ENCODE assay signal across 17 cellular contexts in the genomic region with DNA sequence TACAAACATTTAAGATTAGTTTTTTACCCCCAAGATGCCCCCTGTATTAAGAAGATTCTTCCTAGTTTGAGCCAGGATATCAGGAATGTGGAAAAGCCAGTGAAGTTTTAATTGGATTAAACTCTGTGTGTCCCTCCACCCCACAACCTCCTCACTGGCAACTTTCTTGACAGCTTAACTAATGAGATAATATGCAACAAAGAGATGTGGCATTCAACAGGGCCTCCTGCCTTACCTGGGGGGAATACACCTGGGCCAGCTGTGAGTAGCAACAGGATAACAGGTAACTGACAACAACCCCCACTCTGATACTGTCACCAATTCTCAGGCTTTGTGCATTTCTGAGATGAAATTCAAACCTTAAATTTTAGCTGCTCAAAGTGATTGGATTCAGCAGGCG.
DNase-seq lines count a peak whose midpoint lies in the region; ATAC-seq, FAIRE-seq and TF ChIP-seq lines count a peak whose summit lies in the region.
"Had no signal": no experiment of that assay in that cellular context is flagged by ENCODE, and none has a peak within 500 bp of the region (broad histone marks: within the 10 kb centered on the region; RNA-seq: fewer than 3 reads in every experiment).

No MANE protein-coding gene starts in this region.

- H3K14ac ChIP-seq in H1 (ENCODE audit: insufficient read length) = no peak overlapping the region

- H3K36me3 ChIP-seq in H1 (ENCODE audit: control insufficient read depth in 2 of 4, insufficient read depth in 4 of 4, low read length in 3 of 4) = no peaks in the 10 kb centered on the region
- no peaks in the 10 kb centered on the region for H3K36me3 ChIP-seq in mesendoderm (ENCODE audit: control insufficient read depth, insufficient read depth, low read length)
- no peaks in the 10 kb centered on the region for H3K36me3 ChIP-seq in neural progenitor cell
- H3K36me3 ChIP-seq: HAP-1 had no signal

- POLR2A ChIA-PET in H1 (lab: Charles Lee; ENCODE audit: partially characterized antibody) = no interaction called here

- no peak overlapping the region for H3K4me3 Mint-ChIP-seq in neural progenitor cell
- H3K4me3 Mint-ChIP-seq: CD4-positive, alpha-beta memory T cell; HFFc6 had no signal

- H2BK120ac ChIP-seq in H1 (replicated peaks; ENCODE audit: low read depth, low read length) (no peak overlapping the region), mesendoderm (ENCODE audit: low read depth, low read length) (no peak overlapping the region)

- H3K23ac ChIP-seq in H1 (ENCODE audit: insufficient read length) (no peak overlapping the region), mesendoderm (ENCODE audit: low read length) (no peak overlapping the region)

- no peak for TF ChIP-seq POLR2A in H1 (IDR thresholded peaks at IDR 0.05; ENCODE audit: control extremely low read depth in 1 of 2, low read depth in 2 of 2, low read length in 2 of 2)

- H3K9me3 ChIP-seq in H1 (ENCODE audit: insufficient read depth in 2 of 2, low read depth in 1 of 2, low read length in 1 of 2) (no peaks in the 10 kb centered on the region), neural progenitor cell (ENCODE audit: low read depth) (no peaks in the 10 kb centered on the region)
- H3K9me3 ChIP-seq: HAP-1 had no signal

- no peak overlapping the region for H3K4me3 ChIP-seq in H1 (ENCODE audit: extremely low read depth in 1 of 4, insufficient read depth in 2 of 4, low read depth in 3 of 4, low read length in 4 of 4)
- H3K4me3 ChIP-seq in mesendoderm (ENCODE audit: low read length) = no peak overlapping the region
- H3K4me3 ChIP-seq in neural progenitor cell = no peak overlapping the region
- H3K4me3 ChIP-seq: HAP-1 had no signal

- no peak overlapping the region for H3K56ac ChIP-seq in H1 (replicated peaks; ENCODE audit: insufficient read length, low read depth, low read length)
- no peak overlapping the region for H3K56ac ChIP-seq in mesendoderm (ENCODE audit: low read length)

- no peak overlapping the region for H3K27ac Mint-ChIP-seq in neural progenitor cell
- H3K27ac Mint-ChIP-seq: CD4-positive, alpha-beta memory T cell; HFFc6 had no signal

- H3K4me1 ChIP-seq in H1 (replicated peaks in 1 of 4; ENCODE audit: control insufficient read depth in 3 of 4, insufficient read depth in 4 of 4, low read length in 3 of 4) (peaks cover 0 to 3% (median 0%) of the 10 kb centered on the region in 4 experiments; a peak in 1 of 7 replicates), mesendoderm (ENCODE audit: control insufficient read depth, low read depth, low read length) (no peaks in the 10 kb centered on the region), neural progenitor cell (peaks cover 16% of the 10 kb centered on the region)
- H3K4me1 ChIP-seq: HAP-1 had no signal

- WGBS in H1 (ENCODE audit: extremely low coverage in 1 of 2, insufficient coverage in 1 of 2, insufficient read length in 1 of 2, insufficient replicate concordance in 2 of 2, low coverage in 1 of 2, low lambda C conversion rate in 2 of 2, missing lambda C conversion rate in 1 of 2), 2 experiments = 93% methylated on average over 1 of the region's 1 CpG; no CpG with 5 or more reads in 1 of the 2 experiments
- WGBS in mesendoderm (ENCODE audit: extremely low coverage, insufficient coverage, low lambda C conversion rate) = no CpG with 5 or more reads among the region's 1 CpG

- H4K20me1 ChIP-seq in H1 (replicated peaks in 1 of 2; ENCODE audit: control insufficient read depth in 1 of 2, insufficient read depth in 2 of 2, low read length in 2 of 2) = no peaks in the 10 kb centered on the region
- H4K20me1 ChIP-seq in neural progenitor cell (ENCODE audit: low read depth) = no peaks in the 10 kb centered on the region

- no peak for DNase-seq in H1 (ENCODE audit: low read depth in 1 of 2, low spot score in 2 of 2)
- DNase-seq in mesendoderm = peak; percentile 69
- DNase-seq in neural progenitor cell (ENCODE audit: low spot score) = peak; percentile 22
- DNase-seq in kidney glomerular epithelial cell (lab: John Stamatoyannopoulos, UW) = no peak
- DNase-seq in amniotic stem cell (lab: John Stamatoyannopoulos, UW) = no peak
- DNase-seq: C1 segment of cervical spinal cord; Calu3; CD4-positive, alpha-beta memory T cell; COR-L47; DMS53; DMS79 treated with DMSO at 0.1 percent for 48 hours; GF-D8; HFFc6 had no signal

- no peak overlapping the region for H3K4me2 ChIP-seq in H1 (ENCODE audit: insufficient read depth in 1 of 2, low read depth in 2 of 2, low read length in 2 of 2)
- no peak overlapping the region for H3K4me2 ChIP-seq in mesendoderm (ENCODE audit: low read length)
- peak overlapping the region; percentile 11 for H3K4me2 ChIP-seq in neural progenitor cell

- no peak overlapping the region for H3K4ac ChIP-seq in H1 (replicated peaks; ENCODE audit: insufficient read length, low read depth, low read length)
- no peak overlapping the region for H3K4ac ChIP-seq in mesendoderm (ENCODE audit: low read depth, low read length)

- TF ChIP-seq CTCF in H1 (IDR thresholded peaks at IDR 0.05; ENCODE audit: control extremely low read depth in 1 of 3, insufficient read depth in 1 of 3, low read depth in 1 of 3, low read length in 3 of 3) = no peak
- TF ChIP-seq CTCF in neural progenitor cell (IDR thresholded peaks at IDR 0.05) = no peak

- no peak overlapping the region for H4K5ac ChIP-seq in H1 (ENCODE audit: insufficient read length, low read depth, low read length)
- H4K5ac ChIP-seq in mesendoderm (ENCODE audit: low read length) = no peak overlapping the region

- no peak for TF ChIP-seq EP300 in H1 (IDR thresholded peaks at IDR 0.05; ENCODE audit: borderline replicate concordance in 1 of 2, low read depth in 2 of 2, low read length in 2 of 2)

- peaks cover 9% of the 10 kb centered on the region for H3K9me3 Mint-ChIP-seq in neural progenitor cell

- no peak overlapping the region for H2BK5ac ChIP-seq in H1 (ENCODE audit: low read depth, low read length)
- H2BK5ac ChIP-seq in mesendoderm (ENCODE audit: low read length) = no peak overlapping the region

- H2BK20ac ChIP-seq in H1 (ENCODE audit: low read length) = no peak overlapping the region

- H3K9ac ChIP-seq in H1 (replicated peaks in 1 of 4; ENCODE audit: extremely low read depth in 1 of 4, low read depth in 3 of 4, low read length in 3 of 4) = no peak overlapping the region
- no peak overlapping the region for H3K9ac ChIP-seq in mesendoderm (ENCODE audit: low read length)
- no peak overlapping the region for H3K9ac ChIP-seq in neural progenitor cell

- H3K23me2 ChIP-seq in H1 (ENCODE audit: low read depth, low read length) = no peaks in the 10 kb centered on the region

- H2AK5ac ChIP-seq in H1 (ENCODE audit: low read depth, low read length) = no peak overlapping the region
- H2AK5ac ChIP-seq in mesendoderm (ENCODE audit: low read length) = no peak overlapping the region

- H3K18ac ChIP-seq in H1 (ENCODE audit: extremely low read depth, low read length) (no peak overlapping the region), mesendoderm (ENCODE audit: low read length) (no peak overlapping the region)

- no peaks in the 10 kb centered on the region for H3K27me3 Mint-ChIP-seq in neural progenitor cell (ENCODE audit: insufficient read depth, low read depth)
- H3K27me3 Mint-ChIP-seq: CD4-positive, alpha-beta memory T cell had no signal

- H2BK15ac ChIP-seq in H1 (ENCODE audit: low read length) (no peak overlapping the region), mesendoderm (replicated peaks; ENCODE audit: low read depth) (no peak overlapping the region)

- H4K8ac ChIP-seq in H1 (ENCODE audit: extremely low read depth, insufficient read depth, low read length) (no peak overlapping the region), mesendoderm (ENCODE audit: low read depth, low read length) (no peak overlapping the region)

- no peak overlapping the region for H3K27ac ChIP-seq in H1 (ENCODE audit: low read depth, low read length)
- no peak overlapping the region for H3K27ac ChIP-seq in mesendoderm (ENCODE audit: low read depth, low read length)
- H3K27ac ChIP-seq in neural progenitor cell = no peak overlapping the region

- CTCF ChIA-PET in H1 (lab: Charles Lee; ENCODE audit: partially characterized antibody) = no interaction called here

- no peak overlapping the region for H2BK12ac ChIP-seq in H1 (ENCODE audit: low read depth, low read length)

- H3K4me1 Mint-ChIP-seq in neural progenitor cell = peaks cover 16% of the 10 kb centered on the region
- H3K4me1 Mint-ChIP-seq: CD4-positive, alpha-beta memory T cell had no signal

- no peak for TF ChIP-seq RAD21 in H1 (IDR thresholded peaks at IDR 0.05 in 1 of 2, conservative IDR thresholded peaks at IDR 0.05 in 1 of 2; ENCODE audit: low read depth in 2 of 2, low read length in 2 of 2)

- no peaks in the 10 kb centered on the region for H3F3A ChIP-seq in neural progenitor cell (ENCODE audit: low read depth)

- no peak overlapping the region for H2AFZ ChIP-seq in H1 (ENCODE audit: low read length)
- H2AFZ ChIP-seq in neural progenitor cell (replicated peaks) = no peak overlapping the region

- no peak overlapping the region for H4K91ac ChIP-seq in H1 (replicated peaks; ENCODE audit: insufficient read length, low read length)

- H3K27me3 ChIP-seq in H1 (replicated peaks in 1 of 4; ENCODE audit: control insufficient read depth in 3 of 4, extremely low read depth in 1 of 4, insufficient read depth in 3 of 4, low read length in 3 of 4) (no peaks in the 10 kb centered on the region), mesendoderm (ENCODE audit: insufficient read depth, low read length, poor library complexity) (no peaks in the 10 kb centered on the region), neural progenitor cell (no peaks in the 10 kb centered on the region)

- ATAC-seq in GM19351 (IDR thresholded peaks at IDR 0.05; ENCODE audit: unreplicated experiment) = no peak

- H3K36me3 Mint-ChIP-seq in neural progenitor cell = no peaks in the 10 kb centered on the region
- H3K36me3 Mint-ChIP-seq: CD4-positive, alpha-beta memory T cell had no signal

- H3K79me1 ChIP-seq in H1 (ENCODE audit: low read depth, low read length) = no peaks in the 10 kb centered on the region
- no peaks in the 10 kb centered on the region for H3K79me1 ChIP-seq in mesendoderm (ENCODE audit: low read length)

- H3K79me2 ChIP-seq in H1 (ENCODE audit: control insufficient read depth in 1 of 2, insufficient read depth in 2 of 2, low read length in 2 of 2) (no peaks in the 10 kb centered on the region), mesendoderm (ENCODE audit: control insufficient read depth, insufficient read depth, low read length) (no peaks in the 10 kb centered on the region), neural progenitor cell (ENCODE audit: low read depth) (no peaks in the 10 kb centered on the region)

- FAIRE-seq in H1 (lab: Jason Lieb, UNC) = peak; percentile 24
- FAIRE-seq: GM12891, GM18507 had no signal

TF ChIP-seq in H1, 55 proteins besides CTCF, POLR2A, EP300 and RAD21 (continues in another document):
- no peak for TF ChIP-seq CBX5 (IDR thresholded peaks at IDR 0.05; ENCODE audit: low read depth, low read length)
- no peak for TF ChIP-seq ASH2L (IDR thresholded peaks at IDR 0.05; ENCODE audit: low read length)
- TF ChIP-seq BRCA1 (IDR thresholded peaks at IDR 0.05; ENCODE audit: low read depth, low read length) = no peak
- no peak for TF ChIP-seq RNF2 (IDR thresholded peaks at IDR 0.05; ENCODE audit: borderline replicate concordance, low read depth, low read length, missing control alignments, poor library complexity, severe bottlenecking)

Comparison
In these comparisons a context has a peak if more than half of its experiments do, and no peak if none do; other contexts are left out.
1. DNase-seq: peak in mesendoderm (single experiment) and neural progenitor cell (single experiment); none in H1 (0 of 2), kidney glomerular epithelial cell (single experiment) and amniotic stem cell (single experiment).